8 cellular contexts compared by ENCODE assay signal in genomic region chr20:59031326-59032022, GRCh38. TPM values are rescaled to one million over a fixed set of nuclear protein-coding genes. Genes with fewer than 3 reads are reported as not detected.
A peak's percentile ranks its signal among the peaks of the same experiment; 100 is the strongest.
DNase-seq lines count a peak whose midpoint lies in the region; ATAC-seq and TF ChIP-seq lines count a peak whose summit lies in the region.

No MANE protein-coding gene starts in this region.

- TF ChIP-seq CTCF in WERI-Rb-1 (IDR thresholded peaks at IDR 0.05; ENCODE audit: low read depth, low read length) (no peak), gastroesophageal sphincter (IDR thresholded peaks at IDR 0.05) (no peak), spleen (IDR thresholded peaks at IDR 0.05 in 8 of 11, conservative IDR thresholded peaks at IDR 0.05 in 3 of 11) (no peak)

- H3K9me3 ChIP-seq in WERI-Rb-1 (ENCODE audit: severe bottlenecking): no peaks in the 10 kb centered on the region
- no peaks in the 10 kb centered on the region for H3K9me3 ChIP-seq in gastroesophageal sphincter
- H3K9me3 ChIP-seq in spleen: no peaks in the 10 kb centered on the region

- H3K36me3 ChIP-seq in WERI-Rb-1: peaks cover 80% of the 10 kb centered on the region
- peaks cover 4 to 55% of the 10 kb centered on the region in 2 donors for H3K36me3 ChIP-seq in gastroesophageal sphincter
- peaks cover 7 to 70% (median 50%) of the 10 kb centered on the region in 6 donors for H3K36me3 ChIP-seq in spleen

- H3K27ac ChIP-seq in WERI-Rb-1 (peak overlapping the region; percentile 90), gastroesophageal sphincter (peak overlapping the region; percentile 51 to 92 (median 90)), spleen (peak overlapping the region; percentile 89 to 96 (median 92))

- peak overlapping the region; percentile 84 for H3K4me3 ChIP-seq in WERI-Rb-1 (ENCODE audit: low read depth, low read length)
- H3K4me3 ChIP-seq in gastroesophageal sphincter: peak overlapping the region; percentile 67 to 80
- peak overlapping the region; percentile 62 to 97 (median 86) for H3K4me3 ChIP-seq in spleen

- H3K4me1 Mint-ChIP-seq in activated naive CD4-positive, alpha-beta T cell treated with anti-CD3 and anti-CD28 coated beads for 36 hours (ENCODE audit: low read depth): peaks cover 74% of the 10 kb centered on the region

- H3K4me1 ChIP-seq in gastroesophageal sphincter (peaks cover 11 to 61% (median 23%) of the 10 kb centered on the region in 3 donors), spleen (peaks cover 31 to 65% (median 59%) of the 10 kb centered on the region in 6 donors)

- H3K27me3 Mint-ChIP-seq in activated naive CD4-positive, alpha-beta T cell treated with anti-CD3 and anti-CD28 coated beads for 36 hours (ENCODE audit: low read depth): no peaks in the 10 kb centered on the region

- WGBS in gastroesophageal sphincter (ENCODE audit: low coverage in 1 of 2), 2 donors: 38 to 45% methylated on average over 10 to 14 of the region's 18 CpGs
- 26 to 35% (median 30%) methylated on average over 16 to 18 of the region's 18 CpGs for WGBS in spleen, 5 donors

- H3K4me3 Mint-ChIP-seq in activated naive CD4-positive, alpha-beta T cell treated with anti-CD3 and anti-CD28 coated beads for 36 hours: peak overlapping the region; percentile 94

- no peak for TF ChIP-seq EP300 in gastroesophageal sphincter (IDR thresholded peaks at IDR 0.05)

- H3K36me3 Mint-ChIP-seq in activated naive CD4-positive, alpha-beta T cell treated with anti-CD3 and anti-CD28 coated beads for 36 hours (ENCODE audit: low read depth): peaks cover 51% of the 10 kb centered on the region

- CTCF ChIA-PET in activated naive CD4-positive, alpha-beta T cell treated with anti-CD3 and anti-CD28 coated beads for 36 hours (lab: Charles Lee): interaction anchor here (0.6 to 1.9 kb wide), 8 partner anchors 12 to 1409 kb away, joined by 3 to 10 read pairs (median 4); partner anchors contain the start of gene PRELID3B

- H3K9me3 Mint-ChIP-seq in activated naive CD4-positive, alpha-beta T cell treated with anti-CD3 and anti-CD28 coated beads for 36 hours: no peaks in the 10 kb centered on the region

- ATAC-seq in gastroesophageal sphincter: no peak

- H3K27ac Mint-ChIP-seq in activated naive CD4-positive, alpha-beta T cell treated with anti-CD3 and anti-CD28 coated beads for 36 hours: peak overlapping the region; percentile 93

- intact Hi-C loops in activated naive CD4-positive, alpha-beta T cell treated with anti-CD3 and anti-CD28 coated beads for 36 hours (cut with micrococcal nuclease): loop anchor here (1.0 to 10.0 kb wide), 9 partner anchors 11 to 727 kb away; partner anchors contain the start of genes CTSZ, NELFCD, PRELID3B and RAB22A
- intact Hi-C loops in spleen (cut with DNase I; ENCODE audit: low total_unique reads): loop anchor here (10.0 kb wide), 1 partner anchor 47 kb away; the partner anchor contains the start of gene NELFCD
- intact Hi-C loops in head of caudate nucleus (cut with DNase I): loop anchor here (1.0 to 5.0 kb wide), 2 partner anchors 11 to 49 kb away; partner anchors contain the start of genes NELFCD and PRELID3B

- no peak for TF ChIP-seq POLR2A in gastroesophageal sphincter (IDR thresholded peaks at IDR 0.05)
- TF ChIP-seq POLR2A in spleen (IDR thresholded peaks at IDR 0.05): no peak

- peak; percentile 36 for DNase-seq in activated naive CD4-positive, alpha-beta T cell treated with anti-CD3 and anti-CD28 coated beads for 36 hours
- no peak for DNase-seq in activated naive CD4-positive, alpha-beta T cell treated with anti-CD3 and anti-CD28 coated beads, Interleukin-2, amount 50 U/mL, for 16 hours
- no peak for DNase-seq in WERI-Rb-1
- DNase-seq in spleen: no peak
- DNase-seq in head of caudate nucleus: no peak
- DNase-seq in NCI-H1048 (lab: John Stamatoyannopoulos, UW): no peak
- DNase-seq in iPS-NIHi7 (ENCODE audit: extremely low spot score): no peak

- no peaks in the 10 kb centered on the region for H3K27me3 ChIP-seq in WERI-Rb-1 (ENCODE audit: insufficient read depth, low read depth, severe bottlenecking)
- no peaks in the 10 kb centered on the region for H3K27me3 ChIP-seq in gastroesophageal sphincter
- H3K27me3 ChIP-seq in spleen (replicated peaks in 1 of 7): no peaks in the 10 kb centered on the region

RNA-seq across cellular contexts. Expression of gene ATP5F1E, which starts 0.7 kb away (rescaled TPM):
- 10 to 100 TPM; 74.5 to 86.3 TPM for total RNA-seq in activated naive CD4-positive, alpha-beta T cell treated with anti-CD3 and anti-CD28 coated beads for 36 hours
- total RNA-seq in gastroesophageal sphincter (10 to 100 TPM; 23.1 to 40.6 (median 35.4) TPM), spleen (10 to 100 TPM; 24.2 to 67.9 (median 63.4) TPM)
- polyA plus RNA-seq in spleen: 10 to 100 TPM; 59.8 to 71.1 (median 69.1) TPM

RNA-seq across cellular contexts. Expression of gene PRELID3B, which starts 11.1 kb away (rescaled TPM):
- 100 to 1,000 TPM; 170 to 180 TPM for total RNA-seq in activated naive CD4-positive, alpha-beta T cell treated with anti-CD3 and anti-CD28 coated beads for 36 hours
- total RNA-seq in gastroesophageal sphincter (10 to 100 TPM; 35.1 to 60.8 (median 40.0) TPM), spleen (10 to 100 TPM; 39.3 to 46.8 (median 41.3) TPM)
- 10 to 100 TPM; 20.6 to 26.8 (median 25.3) TPM for polyA plus RNA-seq in spleen

RNA-seq across cellular contexts. Expression of gene TUBB1, which starts 12.2 kb away (rescaled TPM):
- not detected for total RNA-seq in activated naive CD4-positive, alpha-beta T cell treated with anti-CD3 and anti-CD28 coated beads for 36 hours
- under 1 TPM in 1 of 4 donors, not detected in 3; 0.15 TPM for total RNA-seq in gastroesophageal sphincter
- 10 to 100 TPM; 15.1 to 34.3 (median 26.6) TPM for total RNA-seq in spleen
- polyA plus RNA-seq in spleen: 1 to 10 TPM in 1 of 3 donors, under 1 TPM in 2; 0.63 to 1.6 (median 0.93) TPM

RNA-seq across cellular contexts. Expression of gene CTSZ, which starts 24.4 kb away (rescaled TPM):
- 10 to 100 TPM; 17.3 to 17.9 TPM for total RNA-seq in activated naive CD4-positive, alpha-beta T cell treated with anti-CD3 and anti-CD28 coated beads for 36 hours
- total RNA-seq in gastroesophageal sphincter (100 to 1,000 TPM; 167 to 222 (median 176) TPM), spleen (100 to 1,000 TPM; 198 to 286 (median 238) TPM)
- 100 to 1,000 TPM; 202 to 276 (median 223) TPM for polyA plus RNA-seq in spleen

RNA-seq across cellular contexts. Expression of gene NELFCD, which starts 50.4 kb away (rescaled TPM):
- 100 to 1,000 TPM; 102 to 103 TPM for total RNA-seq in activated naive CD4-positive, alpha-beta T cell treated with anti-CD3 and anti-CD28 coated beads for 36 hours
- total RNA-seq in gastroesophageal sphincter (10 to 100 TPM; 26.5 to 48.6 (median 36.1) TPM), spleen (10 to 100 TPM; 56.1 to 78.3 (median 61.1) TPM)
- 10 to 100 TPM; 38.4 to 58.3 (median 56.9) TPM for polyA plus RNA-seq in spleen

Comparison
In these comparisons a context has a peak if more than half of its experiments do, and no peak if none do; other contexts are left out.
1. RNA of gene TUBB1, which starts 12.2 kb away (total RNA-seq): 15.1 to 34.3 TPM in spleen; not detected in activated naive CD4-positive, alpha-beta T cell treated with anti-CD3 and anti-CD28 coated beads for 36 hours and 0.15 TPM in gastroesophageal sphincter; every median in the first group is over 10 times any median in the second.
2. Peak in every context shown above with its lines, with median percentiles within 50 percentile points of each other: H3K27ac ChIP-seq and H3K4me3 ChIP-seq.